Comparison of ENCODE assay signal across 27 cellular contexts in the genomic region with DNA sequence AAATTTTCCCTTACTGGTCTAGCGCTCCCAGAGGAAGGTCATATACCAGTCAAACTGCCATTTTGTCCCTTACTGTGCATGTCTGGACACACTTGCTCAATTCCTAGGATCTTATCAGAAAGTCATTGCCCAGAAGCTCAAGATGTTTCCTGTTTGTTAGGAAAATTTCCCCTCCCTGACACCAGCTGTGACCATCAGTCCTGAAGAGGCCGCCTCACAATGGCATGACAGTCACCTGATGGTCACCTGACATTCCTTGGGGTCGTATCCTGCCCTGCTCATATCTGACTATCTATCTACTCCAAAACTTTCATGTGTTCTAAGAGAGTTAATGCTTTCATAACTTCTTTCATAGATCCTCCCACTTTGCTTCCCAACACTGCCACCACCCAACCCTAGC.
"Had no signal": no experiment of that assay in that cellular context is flagged by ENCODE, and none has a peak within 500 bp of the region (broad histone marks: within the 10 kb centered on the region; RNA-seq: fewer than 3 reads in every experiment).

No MANE protein-coding gene starts in this region.

- H3K4me3 ChIP-seq: ascending aorta, breast epithelium, cardiac muscle cell, colonic mucosa, esophagus squamous epithelium, gastroesophageal sphincter, heart right ventricle had no signal

- H3K27ac ChIP-seq: ascending aorta, breast epithelium, cardiac muscle cell, colonic mucosa, esophagus squamous epithelium, gastroesophageal sphincter, heart right ventricle had no signal

- H3K4me1 ChIP-seq: ascending aorta, breast epithelium, colonic mucosa, esophagus squamous epithelium, gastroesophageal sphincter, heart right ventricle had no signal

- DNase-seq: activated CD4-positive, alpha-beta memory T cell treated with anti-CD3 and anti-CD28 coated beads, Interleukin-2, amount 10 ng/mL, durations not matched to agents 7 days and 5 days; activated CD4-positive, alpha-beta T cell treated with anti-CD3 and anti-CD28 coated beads for 1 hour; activated CD4-positive, alpha-beta T cell treated with anti-CD3 and anti-CD28 coated beads for 4 hours; activated CD4-positive, alpha-beta T cell treated with anti-CD3 and anti-CD28 coated beads, Interleukin-2, amount 10 ng/mL, durations not matched to agents 7 days and 5 days; activated CD4-positive, alpha-beta T cell treated with anti-CD3 and anti-CD28 coated beads, Interleukin-2, amount 50 U/mL, for 4 hours; activated CD8-positive, alpha-beta memory T cell treated with anti-CD3 and anti-CD28 coated beads, Interleukin-2, amount 50 U/mL, for 48 hours; activated gamma-delta T cell; activated naive CD4-positive, alpha-beta T cell; activated naive CD4-positive, alpha-beta T cell treated with anti-CD3 and anti-CD28 coated beads, Interleukin-2, amount 10 ng/mL, durations not matched to agents 7 days and 5 days; activated naive CD8-positive, alpha-beta T cell treated with anti-CD3 and anti-CD28 coated beads, Interleukin-2, amount 10 ng/mL, durations not matched to agents 7 days and 5 days; activated T-cell treated with anti-CD3 and anti-CD28 coated beads for 4 hours; activated T-cell treated with anti-CD3 and anti-CD28 coated beads, Interleukin-2, amount 50 U/mL, for 24 hours; activated T-cell treated with anti-CD3 and anti-CD28 coated beads, Interleukin-2, amount 50 U/mL, for 72 hours; central memory CD4-positive, alpha-beta T cell; cerebellar nuclear complex; colonic mucosa; effector CD8-positive, alpha-beta T cell; erythroblast; esophagus squamous epithelium; foreskin melanocyte; heart right ventricle; T-helper 2 cell had no signal

- H3K27me3 ChIP-seq: ascending aorta, breast epithelium, cardiac muscle cell, colonic mucosa, esophagus squamous epithelium, gastroesophageal sphincter, heart right ventricle had no signal

- H3K36me3 ChIP-seq: ascending aorta, breast epithelium, cardiac muscle cell, colonic mucosa, esophagus squamous epithelium, gastroesophageal sphincter, heart right ventricle had no signal

- ATAC-seq: activated naive CD4-positive, alpha-beta T cell treated with anti-CD3 and anti-CD28 coated beads, Interleukin-2, amount 50 U/mL, for 72 hours; activated T-cell treated with anti-CD3 and anti-CD28 coated beads, Interleukin-2, amount 50 U/mL, for 72 hours; gastroesophageal sphincter; heart right ventricle had no signal

- H3K9me3 ChIP-seq: ascending aorta, breast epithelium, colonic mucosa, esophagus squamous epithelium, gastroesophageal sphincter, heart right ventricle had no signal
